In genomic region chr16:67407788-67408452, GRCh38 we compare ENCODE assay signal across 24 cellular contexts. TPM values are rescaled to one million over a fixed set of nuclear protein-coding genes. Genes with fewer than 3 reads are reported as not detected.
DNase-seq lines count a peak whose midpoint lies in the region; ATAC-seq, FAIRE-seq and TF ChIP-seq lines count a peak whose summit lies in the region.
"Had no signal": no experiment of that assay in that cellular context is flagged by ENCODE, and none has a peak within 500 bp of the region (broad histone marks: within the 10 kb centered on the region; RNA-seq: fewer than 3 reads in every experiment).

No MANE protein-coding gene starts in this region.

- POLR2A ChIA-PET in CD4-positive, alpha-beta memory T cell (lab: Charles Lee; ENCODE audit: partially characterized antibody), result no interaction called here

- H2AFZ ChIP-seq in neural progenitor cell (replicated peaks), result no peak overlapping the region

- no peak for FAIRE-seq in urothelium cell line (lab: Jason Lieb, UNC)

- peaks cover 6% of the 10 kb centered on the region for H3K4me1 ChIP-seq in endodermal cell (ENCODE audit: control insufficient read depth, insufficient read depth, low read length)
- H3K4me1 ChIP-seq in neural progenitor cell, result no peaks in the 10 kb centered on the region
- H3K4me1 ChIP-seq in CD4-positive, alpha-beta memory T cell (ENCODE audit: insufficient read depth, low read length), result no peaks in the 10 kb centered on the region

- no peak overlapping the region for H3K4me3 ChIP-seq in AG10803 (ENCODE audit: low read length)
- H3K4me3 ChIP-seq in endodermal cell (ENCODE audit: low read length), result no peak overlapping the region
- H3K4me3 ChIP-seq in neural progenitor cell, result no peak overlapping the region
- H3K4me3 ChIP-seq in CD4-positive, alpha-beta memory T cell (ENCODE audit: low read length in 2 of 2), result no peak overlapping the region
- H3K4me3 ChIP-seq: body of pancreas, left ventricle myocardium inferior, MG63 had no signal

- H3K4me2 ChIP-seq in neural progenitor cell, result no peak overlapping the region

- intact Hi-C loops in CD4-positive, alpha-beta memory T cell (cut with micrococcal nuclease), result no loop called here

- H3K36me3 Mint-ChIP-seq in HFFc6 (ENCODE audit: low read depth), result no peaks in the 10 kb centered on the region
- H3K36me3 Mint-ChIP-seq in endodermal cell (ENCODE audit: low read depth), result no peaks in the 10 kb centered on the region
- peaks cover 6% of the 10 kb centered on the region for H3K36me3 Mint-ChIP-seq in neural progenitor cell
- H3K36me3 Mint-ChIP-seq in CD4-positive, alpha-beta memory T cell, result no peaks in the 10 kb centered on the region
- H3K36me3 Mint-ChIP-seq: activated naive CD4-positive, alpha-beta T cell treated with anti-CD3 and anti-CD28 coated beads, Interleukin-2, amount 50 U/mL, for 72 hours had no signal

- H3K9me3 Mint-ChIP-seq in HFFc6, result no peaks in the 10 kb centered on the region
- no peaks in the 10 kb centered on the region for H3K9me3 Mint-ChIP-seq in endodermal cell
- no peaks in the 10 kb centered on the region for H3K9me3 Mint-ChIP-seq in neural progenitor cell
- no peaks in the 10 kb centered on the region for H3K9me3 Mint-ChIP-seq in CD4-positive, alpha-beta memory T cell
- H3K9me3 Mint-ChIP-seq: activated B cell treated with CpG ODN at 0.5 μM for 24 hours; activated naive CD4-positive, alpha-beta T cell treated with anti-CD3 and anti-CD28 coated beads, Interleukin-2, amount 50 U/mL, for 72 hours; stimulated activated naive CD8-positive, alpha-beta T cell treated with anti-CD3 and anti-CD28 coated beads, Interleukin-15, amount 100 ng/mL, for 72 hours; T-helper 1 cell treated with Interleukin-12 subunit alpha and Interleukin-12 subunit beta and Interleukin-4 antibody, amounts not matched to agents 30 μg/mL and 1 μg/mL, for 36 hours had no signal

- H3K27ac ChIP-seq in endodermal cell (ENCODE audit: low read depth, low read length), result no peak overlapping the region
- H3K27ac ChIP-seq in neural progenitor cell, result no peak overlapping the region
- no peak overlapping the region for H3K27ac ChIP-seq in CD4-positive, alpha-beta memory T cell (ENCODE audit: low read depth, low read length)
- H3K27ac ChIP-seq: body of pancreas had no signal

- no peak for ATAC-seq in GM21515 (IDR thresholded peaks at IDR 0.05; ENCODE audit: unreplicated experiment)
- ATAC-seq: activated CD8-positive, alpha-beta T cell treated with anti-CD3 and anti-CD28 coated beads, Interleukin-2, amount 10 ng/mL, durations not matched to agents 7 days and 5 days; activated naive CD4-positive, alpha-beta T cell treated with anti-CD3 and anti-CD28 coated beads, Interleukin-2, amount 50 U/mL, for 72 hours; body of pancreas; Right ventricle myocardium inferior; stimulated activated naive CD8-positive, alpha-beta T cell treated with anti-CD3 and anti-CD28 coated beads, Interleukin-15, amount 100 ng/mL, for 72 hours had no signal

- no peaks in the 10 kb centered on the region for H4K20me1 ChIP-seq in neural progenitor cell (ENCODE audit: low read depth)

- no peaks in the 10 kb centered on the region for H3F3A ChIP-seq in neural progenitor cell (ENCODE audit: low read depth)

- H3K36me3 ChIP-seq in endodermal cell (ENCODE audit: control insufficient read depth, insufficient read depth, low read length) (no peaks in the 10 kb centered on the region), neural progenitor cell (no peaks in the 10 kb centered on the region)
- no peaks in the 10 kb centered on the region for H3K36me3 ChIP-seq in CD4-positive, alpha-beta memory T cell (ENCODE audit: insufficient read depth, low read length)
- H3K36me3 ChIP-seq: left ventricle myocardium inferior, MG63 had no signal

- H3K9ac ChIP-seq in endodermal cell (ENCODE audit: extremely low read depth, low read length, poor library complexity, severe bottlenecking) (no peak overlapping the region), neural progenitor cell (no peak overlapping the region)

- H3K4me3 Mint-ChIP-seq in HFFc6, result no peak overlapping the region
- no peak overlapping the region for H3K4me3 Mint-ChIP-seq in endodermal cell
- peak overlapping the region; percentile 27 for H3K4me3 Mint-ChIP-seq in neural progenitor cell
- no peak overlapping the region for H3K4me3 Mint-ChIP-seq in CD4-positive, alpha-beta memory T cell
- H3K4me3 Mint-ChIP-seq: activated B cell treated with CpG ODN at 0.5 μM for 24 hours; activated CD8-positive, alpha-beta T cell treated with anti-CD3 and anti-CD28 coated beads, Interleukin-2, amount 10 ng/mL, durations not matched to agents 7 days and 5 days; stimulated activated naive CD8-positive, alpha-beta T cell treated with anti-CD3 and anti-CD28 coated beads, Interleukin-15, amount 100 ng/mL, for 72 hours; T-helper 1 cell treated with Interleukin-12 subunit alpha and Interleukin-12 subunit beta and Interleukin-4 antibody, amounts not matched to agents 30 μg/mL and 1 μg/mL, for 36 hours had no signal

- H3K27me3 ChIP-seq in endodermal cell (ENCODE audit: control insufficient read depth, insufficient read depth, low read length, poor library complexity, severe bottlenecking), result no peaks in the 10 kb centered on the region
- H3K27me3 ChIP-seq in neural progenitor cell, result no peaks in the 10 kb centered on the region
- H3K27me3 ChIP-seq in CD4-positive, alpha-beta memory T cell (ENCODE audit: insufficient read depth, low read length), result no peaks in the 10 kb centered on the region
- H3K27me3 ChIP-seq: body of pancreas, MG63 had no signal

- DNase-seq in AG10803 (ENCODE audit: low read depth) (no peak), HFFc6 (no peak), endodermal cell (no peak), neural progenitor cell (ENCODE audit: low spot score) (no peak), NCI-H2171 (lab: John Stamatoyannopoulos, UW) (no peak), urothelium cell line (ENCODE audit: low spot score) (no peak)
- DNase-seq in CD4-positive, alpha-beta memory T cell, result no peak
- DNase-seq: activated B cell treated with CpG ODN at 0.5 μM for 24 hours; activated CD8-positive, alpha-beta T cell treated with anti-CD3 and anti-CD28 coated beads, Interleukin-2, amount 10 ng/mL, durations not matched to agents 7 days and 5 days; activated T-cell treated with anti-CD3 and anti-CD28 coated beads, Interleukin-2, amount 50 U/mL, for 48 hours; body of pancreas; left ventricle myocardium inferior; NCI-H2029; NCI-H510A; occipital lobe; right cardiac atrium; stimulated activated CD4-positive, alpha-beta T cell treated with anti-CD3 and anti-CD28 coated beads, Interleukin-2, amount 100 ng/mL, for 24 hours; stimulated activated naive CD8-positive, alpha-beta T cell treated with anti-CD3 and anti-CD28 coated beads, Interleukin-15, amount 100 ng/mL, for 72 hours had no signal

- WGBS in endodermal cell (ENCODE audit: insufficient coverage in 1 of 2, insufficient read length in 1 of 2), 2 experiments, result 87 to 89% methylated on average over 5 to 6 of the region's 6 CpGs

- CTCF ChIA-PET in CD4-positive, alpha-beta memory T cell (lab: Charles Lee; ENCODE audit: partially characterized antibody), result interaction anchor here (1.6 kb wide), 1 partner anchor 9 kb away, joined by 6 read pairs; no protein-coding TSS in a partner anchor

- H3K4me1 Mint-ChIP-seq in HFFc6 (ENCODE audit: low read depth) (peaks cover 35% of the 10 kb centered on the region), endodermal cell (peaks cover 22% of the 10 kb centered on the region), neural progenitor cell (peaks cover 16% of the 10 kb centered on the region)
- no peaks in the 10 kb centered on the region for H3K4me1 Mint-ChIP-seq in CD4-positive, alpha-beta memory T cell
- H3K4me1 Mint-ChIP-seq: activated B cell treated with CpG ODN at 0.5 μM for 24 hours; stimulated activated naive CD8-positive, alpha-beta T cell treated with anti-CD3 and anti-CD28 coated beads, Interleukin-15, amount 100 ng/mL, for 72 hours had no signal

- TF ChIP-seq CTCF in AG10803 (conservative IDR thresholded peaks at IDR 0.05; ENCODE audit: low read length), result peak; percentile 23
- no peak for TF ChIP-seq CTCF in HFFc6 (IDR thresholded peaks at IDR 0.05)
- peak; percentile 67 for TF ChIP-seq CTCF in endodermal cell (conservative IDR thresholded peaks at IDR 0.05)
- no peak for TF ChIP-seq CTCF in neural progenitor cell (IDR thresholded peaks at IDR 0.05)

- no peaks in the 10 kb centered on the region for H3K27me3 Mint-ChIP-seq in HFFc6 (ENCODE audit: insufficient read depth)
- H3K27me3 Mint-ChIP-seq in endodermal cell (ENCODE audit: insufficient read depth), result peaks cover 1% of the 10 kb centered on the region
- H3K27me3 Mint-ChIP-seq in neural progenitor cell (ENCODE audit: insufficient read depth, low read depth), result peaks cover 3% of the 10 kb centered on the region
- peaks cover 4 to 14% of the 10 kb centered on the region in 2 donors for H3K27me3 Mint-ChIP-seq in CD4-positive, alpha-beta memory T cell

- H3K27ac Mint-ChIP-seq in HFFc6 (peak overlapping the region; percentile 95), endodermal cell (peak overlapping the region; percentile 2), neural progenitor cell (no peak overlapping the region)
- no peak overlapping the region for H3K27ac Mint-ChIP-seq in CD4-positive, alpha-beta memory T cell
- H3K27ac Mint-ChIP-seq: activated B cell treated with CpG ODN at 0.5 μM for 24 hours; activated CD8-positive, alpha-beta T cell treated with anti-CD3 and anti-CD28 coated beads, Interleukin-2, amount 10 ng/mL, durations not matched to agents 7 days and 5 days; T-helper 1 cell treated with Interleukin-12 subunit alpha and Interleukin-12 subunit beta and Interleukin-4 antibody, amounts not matched to agents 30 μg/mL and 1 μg/mL, for 36 hours had no signal

- no peaks in the 10 kb centered on the region for H3K79me2 ChIP-seq in neural progenitor cell (ENCODE audit: low read depth)

- H3K9me3 ChIP-seq in endodermal cell (ENCODE audit: control insufficient read depth, low read length) (no peaks in the 10 kb centered on the region), neural progenitor cell (ENCODE audit: low read depth) (no peaks in the 10 kb centered on the region)
- H3K9me3 ChIP-seq in CD4-positive, alpha-beta memory T cell (ENCODE audit: control insufficient read depth in 1 of 2, low read length in 2 of 2), result no peaks in the 10 kb centered on the region
- H3K9me3 ChIP-seq: body of pancreas, left ventricle myocardium inferior, MG63 had no signal

RNA-seq across cellular contexts. Expression of gene ZDHHC1, which starts 8.4 kb away (rescaled TPM):
- 1 to 10 TPM; 2.1 to 5.4 (median 2.8) TPM for total RNA-seq in HFFc6 (2021; fragmentation: NEBNext Ultra II Directional; extraction: Animal tissue kit (Norgen Biotek cat#: 25700))
- total RNA-seq in endodermal cell (10 to 100 TPM in 1 of 2 donors, 1 to 10 TPM in 1; 8.4 to 10.6 TPM), neural progenitor cell (ENCODE audit: low replicate concordance) (1.5 and 2.2 TPM in 2 replicates)
- polyA plus RNA-seq in endodermal cell (2013, experiment 1 of 2), result 7.8 TPM
- polyA plus RNA-seq in endodermal cell (2013, experiment 2 of 2), result 6.0 TPM
- not detected for total RNA-seq in CD4-positive, alpha-beta memory T cell
- polyA plus RNA-seq in CD4-positive, alpha-beta memory T cell, result not detected

RNA-seq across cellular contexts. Expression of gene TPPP3, which starts 14.6 kb away (rescaled TPM):
- under 1 TPM in 2 of 6 experiments, not detected in 4; 0.21 to 0.28 TPM for total RNA-seq in HFFc6 (2021; fragmentation: NEBNext Ultra II Directional; extraction: Animal tissue kit (Norgen Biotek cat#: 25700))
- under 1 TPM; 0.64 to 0.73 TPM for total RNA-seq in endodermal cell
- 29.7 TPM for polyA plus RNA-seq in endodermal cell (2013, experiment 1 of 2)
- 19.5 TPM for polyA plus RNA-seq in endodermal cell (2013, experiment 2 of 2)
- total RNA-seq in neural progenitor cell (ENCODE audit: low replicate concordance), result 0.96 TPM in 1 of 2 replicates, not detected in the other
- total RNA-seq in CD4-positive, alpha-beta memory T cell, result not detected
- polyA plus RNA-seq in CD4-positive, alpha-beta memory T cell, result not detected
- total RNA-seq: activated B cell treated with CpG ODN at 0.5 μM for 24 hours; activated CD8-positive, alpha-beta T cell treated with anti-CD3 and anti-CD28 coated beads, Interleukin-2, amount 10 ng/mL, durations not matched to agents 7 days and 5 days; activated naive CD4-positive, alpha-beta T cell treated with anti-CD3 and anti-CD28 coated beads, Interleukin-2, amount 50 U/mL, for 72 hours had no signal

RNA-seq across cellular contexts. Expression of gene HSD11B2, which starts 23.0 kb away (rescaled TPM):
- not detected for total RNA-seq in HFFc6 (2021; fragmentation: NEBNext Ultra II Directional; extraction: Animal tissue kit (Norgen Biotek cat#: 25700))
- total RNA-seq in endodermal cell (10 to 100 TPM; 10.4 to 14.7 TPM), neural progenitor cell (ENCODE audit: low replicate concordance) (1.6 TPM in 1 of 2 replicates, not detected in the other)
- polyA plus RNA-seq in endodermal cell (2013, experiment 1 of 2), result 11.9 TPM
- polyA plus RNA-seq in endodermal cell (2013, experiment 2 of 2), result 8.4 TPM
- total RNA-seq in CD4-positive, alpha-beta memory T cell, result not detected
- polyA plus RNA-seq in CD4-positive, alpha-beta memory T cell, result under 1 TPM in 1 of 2 donors, not detected in 1; 0.29 TPM
- total RNA-seq: activated CD8-positive, alpha-beta T cell treated with anti-CD3 and anti-CD28 coated beads, Interleukin-2, amount 10 ng/mL, durations not matched to agents 7 days and 5 days; glomerular endothelial cell; occipital lobe had no signal

Comparison
In these comparisons a context has a peak if more than half of its experiments do, and no peak if none do; other contexts are left out.
1. CTCF ChIP-seq: peak in AG10803 (single experiment) and endodermal cell (single experiment); none in HFFc6 (single experiment) and neural progenitor cell (single experiment).
2. H3K27ac Mint-ChIP-seq: peak in HFFc6 (single experiment) and endodermal cell (single experiment); none in neural progenitor cell (single experiment) and CD4-positive, alpha-beta memory T cell (0 of 7).